In genomic region chrX:130091976-130092522, GRCh38 we compare ENCODE assay signal across 8 cellular contexts. TPM values are rescaled to one million over a fixed set of nuclear protein-coding genes. Genes with fewer than 3 reads are reported as not detected.
DNase-seq lines count a peak whose midpoint lies in the region; ATAC-seq and TF ChIP-seq lines count a peak whose summit lies in the region.

No MANE protein-coding gene starts in this region.

- WGBS in aorta, 2 donors: 67 to 74% methylated on average over 10 of the region's 10 CpGs

- H3K9me3 Mint-ChIP-seq in natural killer cell: no peaks in the 10 kb centered on the region

- H3K9me3 ChIP-seq in aorta (ENCODE audit: control insufficient read depth, low read length): no peaks in the 10 kb centered on the region

- H3K36me3 ChIP-seq in aorta (ENCODE audit: control insufficient read depth in 1 of 2, insufficient read depth in 2 of 2, low read length in 1 of 2): no peaks in the 10 kb centered on the region

- H3K4me3 Mint-ChIP-seq in natural killer cell: peak overlapping the region; percentile 92

- no peak overlapping the region for H3K27ac ChIP-seq in aorta (ENCODE audit: low read depth in 1 of 2, low read length in 2 of 2)

- no peak overlapping the region for H3K4me3 ChIP-seq in aorta (ENCODE audit: low read length in 2 of 2)

- TF ChIP-seq CTCF in natural killer cell (IDR thresholded peaks at IDR 0.05): no peak

- no peaks in the 10 kb centered on the region for H3K27me3 Mint-ChIP-seq in natural killer cell (ENCODE audit: low read depth in 2 of 2)

- H3K4me1 Mint-ChIP-seq in natural killer cell: peaks cover 46 to 57% of the 10 kb centered on the region in 2 donors

- peak; percentile 99 for ATAC-seq in HG03103 (IDR thresholded peaks at IDR 0.05; ENCODE audit: low read depth, unreplicated experiment)
- peak; percentile 83 to 96 (median 91) for ATAC-seq in natural killer cell
- ATAC-seq in aorta (ENCODE audit: low FRiP score): peak; percentile 63

- peak; percentile 19 for DNase-seq in DMS53 (lab: John Stamatoyannopoulos, UW)
- DNase-seq in DMS53 treated with DMSO at 0.1 percent for 48 hours (lab: John Stamatoyannopoulos, UW; ENCODE audit: unreplicated experiment): no peak
- peak; percentile 63 for DNase-seq in SKM-1 (lab: John Stamatoyannopoulos, UW; ENCODE audit: unreplicated experiment)
- peak; percentile 77 for DNase-seq in activated naive CD4-positive, alpha-beta T cell treated with Interleukin-2 at 50 U/mL for 16 hours
- peak; percentile 59 for DNase-seq in natural killer cell
- peak in 1 of 2 donors; percentile 71 for DNase-seq in aorta
- DNase-seq in NCI-H2029 (lab: John Stamatoyannopoulos, UW): no peak

- H3K36me3 Mint-ChIP-seq in natural killer cell: no peaks in the 10 kb centered on the region

- intact Hi-C loops in natural killer cell (cut with micrococcal nuclease) (no loop called here), aorta (cut with DNase I) (no loop called here)

- H3K27ac Mint-ChIP-seq in natural killer cell: peak overlapping the region; percentile 88 to 93

- H3K27me3 ChIP-seq in aorta (ENCODE audit: control insufficient read depth in 1 of 2, insufficient read depth in 2 of 2, low read length in 1 of 2): no peaks in the 10 kb centered on the region

- H3K4me1 ChIP-seq in aorta (ENCODE audit: control insufficient read depth in 1 of 2, insufficient read depth in 2 of 2, low read length in 2 of 2): no peaks in the 10 kb centered on the region

RNA-seq across cellular contexts. Expression of gene ELF4, which starts 18.2 kb away (rescaled TPM):
- total RNA-seq in natural killer cell (100 to 1,000 TPM in 1 of 3 donors, 10 to 100 TPM in 2; 83.3 to 105 (median 98.7) TPM), aorta (10 to 100 TPM; 14.5 to 20.8 TPM)
- 1 to 10 TPM; 3.6 to 4.5 TPM for polyA plus RNA-seq in aorta

Comparison
In these comparisons a context has a peak if more than half of its experiments do, and no peak if none do; other contexts are left out.
1. DNase-seq: peak in DMS53 (single experiment), SKM-1 (single experiment), activated naive CD4-positive, alpha-beta T cell treated with Interleukin-2 at 50 U/mL for 16 hours (single experiment) and natural killer cell (single experiment); none in DMS53 treated with DMSO at 0.1 percent for 48 hours (single experiment) and NCI-H2029 (single experiment).
2. Peak in every context shown above with its lines, with median percentiles within 50 percentile points of each other: ATAC-seq.